14 cellular contexts compared by ENCODE assay signal in genomic region chr11:72599325-72600117, GRCh38.
DNase-seq lines count a peak whose midpoint lies in the region; TF ChIP-seq lines count a peak whose summit lies in the region.
"Had no signal": no experiment of that assay in that cellular context is flagged by ENCODE, and none has a peak within 500 bp of the region (broad histone marks: within the 10 kb centered on the region; RNA-seq: fewer than 3 reads in every experiment).

No MANE protein-coding gene starts in this region.

- WGBS in testis, 2 donors: 83 to 89% methylated on average over 11 of the region's 11 CpGs

- H3K4me1 Mint-ChIP-seq in brain: peaks cover 16% of the 10 kb centered on the region
- H3K4me1 Mint-ChIP-seq in neural crest cell: peaks cover 22% of the 10 kb centered on the region
- H3K4me1 Mint-ChIP-seq: T-cell had no signal

- TF ChIP-seq POLR2A in vagina (IDR thresholded peaks at IDR 0.05) (no peak), testis (IDR thresholded peaks at IDR 0.05) (no peak)

- no peak overlapping the region for H3K4me2 ChIP-seq in Karpas-422 (ENCODE audit: low read depth, low read length, poor library complexity, severe bottlenecking)

- peak; percentile 13 for DNase-seq in EH (ENCODE audit: low read depth)
- DNase-seq in Karpas-422: peak; percentile 47
- DNase-seq in neural crest cell (ENCODE audit: low read depth, low spot score): no peak
- DNase-seq in vagina (ENCODE audit: extremely low spot score in 2 of 2): no peak
- no peak for DNase-seq in testis
- no peak for DNase-seq in HUDEP-2 (lab: John Stamatoyannopoulos, UW; ENCODE audit: unreplicated experiment in 76 of 76)
- DNase-seq: kidney glomerular epithelial cell, NCI-H1105, NCI-H446 treated with DMSO at 0.1 percent for 48 hours, T-cell had no signal

- no peaks in the 10 kb centered on the region for H3K36me3 Mint-ChIP-seq in brain
- no peaks in the 10 kb centered on the region for H3K36me3 Mint-ChIP-seq in neural crest cell (ENCODE audit: low read depth)
- H3K36me3 Mint-ChIP-seq: activated naive CD8-positive, alpha-beta T cell; T-cell had no signal

- no peak overlapping the region for H3K27ac ChIP-seq in Karpas-422 (ENCODE audit: low read length)
- H3K27ac ChIP-seq in vagina: no peak overlapping the region
- no peak overlapping the region for H3K27ac ChIP-seq in testis
- H3K27ac ChIP-seq: heart left ventricle, tibial nerve had no signal

- H3K36me3 ChIP-seq in Karpas-422 (ENCODE audit: insufficient read depth, low read length) (no peaks in the 10 kb centered on the region), vagina (no peaks in the 10 kb centered on the region), testis (ENCODE audit: low read depth, missing control alignments) (no peaks in the 10 kb centered on the region)
- H3K36me3 ChIP-seq: tibial nerve had no signal

- H3K9me3 Mint-ChIP-seq in brain (peaks cover 0 to 7% (median 0%) of the 10 kb centered on the region in 5 experiments), neural crest cell (no peaks in the 10 kb centered on the region)
- H3K9me3 Mint-ChIP-seq: T-cell had no signal

- no peak overlapping the region for H3K4me3 Mint-ChIP-seq in brain
- no peak overlapping the region for H3K4me3 Mint-ChIP-seq in neural crest cell
- H3K4me3 Mint-ChIP-seq: activated naive CD8-positive, alpha-beta T cell; T-cell had no signal

- no peaks in the 10 kb centered on the region for H3K9me2 ChIP-seq in Karpas-422 (replicated peaks; ENCODE audit: insufficient read depth, low read length)

- no peaks in the 10 kb centered on the region for H3K4me1 ChIP-seq in Karpas-422 (ENCODE audit: low read length)
- no peaks in the 10 kb centered on the region for H3K4me1 ChIP-seq in vagina
- H3K4me1 ChIP-seq in testis: no peaks in the 10 kb centered on the region
- H3K4me1 ChIP-seq: tibial nerve had no signal

- H3K4me3 ChIP-seq in Karpas-422 (ENCODE audit: low read length) (no peak overlapping the region), vagina (no peak overlapping the region), testis (no peak overlapping the region)
- H3K4me3 ChIP-seq: heart left ventricle, tibial nerve had no signal

- H2AFZ ChIP-seq in Karpas-422 (ENCODE audit: low read length): no peak overlapping the region

- H3K27me3 Mint-ChIP-seq in brain (peaks cover 22% of the 10 kb centered on the region), neural crest cell (ENCODE audit: low read depth) (peaks cover 23% of the 10 kb centered on the region)
- H3K27me3 Mint-ChIP-seq: activated naive CD8-positive, alpha-beta T cell had no signal

- H3K9me3 ChIP-seq in Karpas-422 (ENCODE audit: low read length): no peaks in the 10 kb centered on the region
- no peaks in the 10 kb centered on the region for H3K9me3 ChIP-seq in vagina
- no peaks in the 10 kb centered on the region for H3K9me3 ChIP-seq in testis
- H3K9me3 ChIP-seq: heart left ventricle, tibial nerve had no signal

- H4K20me1 ChIP-seq in Karpas-422 (ENCODE audit: insufficient read depth, low read depth, low read length): peaks cover 12% of the 10 kb centered on the region; the same call in 1 of the 2 replicates

- TF ChIP-seq CTCF in brain (conservative IDR thresholded peaks at IDR 0.05) (no peak), neural crest cell (conservative IDR thresholded peaks at IDR 0.05) (no peak), vagina (IDR thresholded peaks at IDR 0.05) (no peak), testis (IDR thresholded peaks at IDR 0.05) (no peak)

- H3K79me2 ChIP-seq in Karpas-422 (ENCODE audit: low read length): no peaks in the 10 kb centered on the region

- H3K27ac Mint-ChIP-seq in brain: peak overlapping the region in 3 of 5 experiments; percentile 1 to 14 (median 6)
- H3K27ac Mint-ChIP-seq in neural crest cell (ENCODE audit: unreplicated experiment): peak overlapping the region; percentile 7
- H3K27ac Mint-ChIP-seq: activated naive CD8-positive, alpha-beta T cell; T-cell had no signal

- H3K27me3 ChIP-seq in Karpas-422 (ENCODE audit: low read length) (no peaks in the 10 kb centered on the region), vagina (no peaks in the 10 kb centered on the region), testis (no peaks in the 10 kb centered on the region)
- H3K27me3 ChIP-seq: tibial nerve had no signal

- intact Hi-C loops in vagina (cut with DNase I): loop anchor here (1.0 kb wide), 1 partner anchor 34 kb away; no protein-coding TSS in a partner anchor
- intact Hi-C loops in testis (cut with DNase I; ENCODE audit: low total_unique reads): no loop called here

- H3K9ac ChIP-seq in Karpas-422 (ENCODE audit: low read length): no peak overlapping the region

Comparison
In these comparisons a context has a peak if more than half of its experiments do, and no peak if none do; other contexts are left out.
1. DNase-seq: peak in EH (single experiment) and Karpas-422 (single experiment); none in neural crest cell (single experiment), vagina (0 of 2), testis (single experiment) and HUDEP-2 (0 of 76).